ENCODE assay signal across 12 cellular contexts in the genomic region with DNA sequence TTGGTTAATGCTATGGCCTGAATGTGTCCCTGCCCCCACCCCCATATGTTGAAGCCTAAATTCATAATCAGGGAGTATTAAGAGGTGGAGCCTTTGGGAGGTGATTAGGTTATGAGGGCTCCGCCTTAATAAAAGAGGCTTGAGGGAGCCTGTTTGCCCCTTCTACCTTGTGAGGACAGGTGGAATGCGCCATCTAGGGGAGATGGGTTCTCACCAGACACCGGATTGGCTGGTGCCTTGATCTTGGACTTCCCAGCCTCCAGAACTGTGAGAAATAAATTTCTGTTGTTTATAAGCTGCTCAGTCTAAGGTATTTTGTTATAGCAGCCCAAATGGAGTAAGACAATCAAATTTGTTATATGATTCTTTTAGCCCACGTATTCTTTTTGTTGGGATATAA.
DNase-seq lines count a peak whose midpoint lies in the region; ATAC-seq and TF ChIP-seq lines count a peak whose summit lies in the region.
"Had no signal": no experiment of that assay in that cellular context is flagged by ENCODE, and none has a peak within 500 bp of the region (broad histone marks: within the 10 kb centered on the region; RNA-seq: fewer than 3 reads in every experiment).

No MANE protein-coding gene starts in this region.

- H3K27ac ChIP-seq in CD4-positive, alpha-beta T cell (ENCODE audit: low read depth, low read length), result no peak overlapping the region

- H3K36me3 Mint-ChIP-seq in type B pancreatic cell, result no peaks in the 10 kb centered on the region
- H3K36me3 Mint-ChIP-seq in CD4-positive, alpha-beta T cell (ENCODE audit: low read depth), result no peaks in the 10 kb centered on the region
- H3K36me3 Mint-ChIP-seq: activated naive CD4-positive, alpha-beta T cell treated with anti-CD3 and anti-CD28 coated beads, Interleukin-2, amount 50 U/mL, for 24 hours had no signal

- POLR2A ChIA-PET in CD4-positive, alpha-beta T cell (lab: Charles Lee), result no interaction called here

- no peak overlapping the region for H3K4me3 Mint-ChIP-seq in type B pancreatic cell
- H3K4me3 Mint-ChIP-seq in CD4-positive, alpha-beta T cell, result no peak overlapping the region
- H3K4me3 Mint-ChIP-seq: activated naive CD4-positive, alpha-beta T cell treated with anti-CD3 and anti-CD28 coated beads, Interleukin-2, amount 50 U/mL, for 24 hours had no signal

- no peaks in the 10 kb centered on the region for H3K27me3 Mint-ChIP-seq in type B pancreatic cell
- H3K27me3 Mint-ChIP-seq in CD4-positive, alpha-beta T cell, result peaks cover 13% of the 10 kb centered on the region

- no peaks in the 10 kb centered on the region for H3K9me3 Mint-ChIP-seq in type B pancreatic cell
- H3K9me3 Mint-ChIP-seq in CD4-positive, alpha-beta T cell, result no peaks in the 10 kb centered on the region
- H3K9me3 Mint-ChIP-seq: activated naive CD4-positive, alpha-beta T cell treated with anti-CD3 and anti-CD28 coated beads, Interleukin-2, amount 50 U/mL, for 24 hours had no signal

- peak; percentile 22 for TF ChIP-seq CTCF in type B pancreatic cell (conservative IDR thresholded peaks at IDR 0.05)
- TF ChIP-seq CTCF in CD4-positive, alpha-beta T cell (IDR thresholded peaks at IDR 0.05), result no peak

- intact Hi-C loops in CD4-positive, alpha-beta T cell (cut with DNase I, micrococcal nuclease), result no loop called here

- peaks cover under 1% of the 10 kb centered on the region for H3K4me1 Mint-ChIP-seq in type B pancreatic cell (ENCODE audit: unreplicated experiment)
- H3K4me1 Mint-ChIP-seq in CD4-positive, alpha-beta T cell (ENCODE audit: low read depth), result no peaks in the 10 kb centered on the region
- H3K4me1 Mint-ChIP-seq: activated naive CD4-positive, alpha-beta T cell treated with anti-CD3 and anti-CD28 coated beads, Interleukin-2, amount 50 U/mL, for 24 hours had no signal

- H3K27me3 ChIP-seq in CD4-positive, alpha-beta T cell (ENCODE audit: control insufficient read depth, insufficient read depth, low read length), result peaks cover 7% of the 10 kb centered on the region

- ATAC-seq in HG02759 (IDR thresholded peaks at IDR 0.05; ENCODE audit: unreplicated experiment), result no peak
- ATAC-seq in CD4-positive, alpha-beta T cell (ENCODE audit: poor library complexity), result no peak

- H3K27ac Mint-ChIP-seq in type B pancreatic cell, result no peak overlapping the region
- no peak overlapping the region for H3K27ac Mint-ChIP-seq in CD4-positive, alpha-beta T cell
- H3K27ac Mint-ChIP-seq: activated naive CD4-positive, alpha-beta T cell treated with anti-CD3 and anti-CD28 coated beads, Interleukin-2, amount 50 U/mL, for 24 hours had no signal

- no peaks in the 10 kb centered on the region for H3K9me3 ChIP-seq in CD4-positive, alpha-beta T cell (ENCODE audit: control insufficient read depth, low read length)

- CTCF ChIA-PET in CD4-positive, alpha-beta T cell (lab: Charles Lee), result no interaction called here

- DNase-seq in stimulated activated CD4-positive, alpha-beta T cell treated with anti-CD3 and anti-CD28 coated beads, Interleukin-15, amount 100 ng/mL, for 24 hours, result peak; percentile 7
- no peak for DNase-seq in stimulated activated CD4-positive, alpha-beta T cell treated with anti-CD3 and anti-CD28 coated beads, Interleukin-4, amount 100 ng/mL, for 4 hours
- DNase-seq in HT-29 (ENCODE audit: low spot score), result peak; percentile 3
- DNase-seq in SHP77 (lab: John Stamatoyannopoulos, UW), result peak; percentile 23 to 25
- no peak for DNase-seq in type B pancreatic cell (ENCODE audit: extremely low spot score, unreplicated experiment)
- DNase-seq in stimulated activated naive CD4-positive, alpha-beta T cell treated with Interleukin-2 at 50 U/mL for 16 hours (lab: John Stamatoyannopoulos, UW), result no peak
- DNase-seq in CD4-positive, alpha-beta T cell, result no peak
- DNase-seq: central memory CD4-positive, alpha-beta T cell; nucleus accumbens; SIG-M5 had no signal

Comparison
In these comparisons a context has a peak if more than half of its experiments do, and no peak if none do; other contexts are left out.
1. DNase-seq: peak in stimulated activated CD4-positive, alpha-beta T cell treated with anti-CD3 and anti-CD28 coated beads, Interleukin-15, amount 100 ng/mL, for 24 hours (single experiment), HT-29 (single experiment) and SHP77 (2 of 2); none in stimulated activated CD4-positive, alpha-beta T cell treated with anti-CD3 and anti-CD28 coated beads, Interleukin-4, amount 100 ng/mL, for 4 hours (0 of 2), type B pancreatic cell (single experiment), stimulated activated naive CD4-positive, alpha-beta T cell treated with Interleukin-2 at 50 U/mL for 16 hours (single experiment) and CD4-positive, alpha-beta T cell (0 of 10).